In genomic region chr1:230102472-230102871, GRCh38 we compare ENCODE assay signal across 1 cellular context.
TF ChIP-seq lines count a peak whose summit lies in the region.

No MANE protein-coding gene starts in this region.

TF ChIP-seq in IMR-90, 13 proteins besides CTCF, POLR2A, EP300 and RAD21:
- TF ChIP-seq MAZ (IDR thresholded peaks at IDR 0.05; ENCODE audit: borderline replicate concordance, low read depth, low read length) (no peak), MXI1 (IDR thresholded peaks at IDR 0.05; ENCODE audit: borderline replicate concordance, low read depth, low read length) (no peak), RFX5 (IDR thresholded peaks at IDR 0.05; ENCODE audit: low read depth, low read length) (no peak)
- TF ChIP-seq, protein P1, sequence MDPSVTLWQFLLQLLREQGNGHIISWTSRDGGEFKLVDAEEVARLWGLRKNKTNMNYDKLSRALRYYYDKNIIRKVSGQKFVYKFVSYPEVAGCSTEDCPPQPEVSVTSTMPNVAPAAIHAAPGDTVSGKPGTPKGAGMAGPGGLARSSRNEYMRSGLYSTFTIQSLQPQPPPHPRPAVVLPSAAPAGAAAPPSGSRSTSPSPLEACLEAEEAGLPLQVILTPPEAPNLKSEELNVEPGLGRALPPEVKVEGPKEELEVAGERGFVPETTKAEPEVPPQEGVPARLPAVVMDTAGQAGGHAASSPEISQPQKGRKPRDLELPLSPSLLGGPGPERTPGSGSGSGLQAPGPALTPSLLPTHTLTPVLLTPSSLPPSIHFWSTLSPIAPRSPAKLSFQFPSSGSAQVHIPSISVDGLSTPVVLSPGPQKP (IDR thresholded peaks at IDR 0.05; ENCODE audit: borderline replicate concordance, low read depth, low read length): no peak
